Comparison of ENCODE assay signal across 8 cellular contexts in genomic region chr4:151099226-151099975, GRCh38.
DNase-seq lines count a peak whose midpoint lies in the region; ATAC-seq and TF ChIP-seq lines count a peak whose summit lies in the region.

RPS3A (plus strand) TSS chr4:151099628; CDS start chr4:151099653, 25 bp downstream.

- ATAC-seq in GM19043 (IDR thresholded peaks at IDR 0.05; ENCODE audit: low read depth, unreplicated experiment), result peak; percentile 91
- peak; percentile 95 for ATAC-seq in HG03432 (IDR thresholded peaks at IDR 0.05; ENCODE audit: unreplicated experiment)

- H3K4me3 ChIP-seq in choroid plexus epithelial cell (ENCODE audit: low read depth, low read length), result peak within 1 kb of the TSS; percentile 97

- peak; percentile 98 for DNase-seq in Ammon's horn (ENCODE audit: low spot score)
- DNase-seq in NCI-H510A (lab: John Stamatoyannopoulos, UW), result peak; percentile 88
- peak; percentile 92 to 93 for DNase-seq in activated CD4-positive, alpha-beta T cell treated with anti-CD3 and anti-CD28 coated beads for 24 hours (ENCODE audit: low read depth in 2 of 2)
- peak; percentile 99 for DNase-seq in choroid plexus epithelial cell (ENCODE audit: low read depth)
- DNase-seq in kidney tubule cell (ENCODE audit: low spot score), result peak; percentile 98
- DNase-seq in stimulated activated CD4-positive, alpha-beta T cell treated with anti-CD3 and anti-CD28 coated beads, Interleukin-1b, Interleukin-23, amount 100 ng/mL, for 4 hours (ENCODE audit: low read depth in 2 of 2), result peak; percentile 93 to 97

- peak; percentile 81 for TF ChIP-seq CTCF in choroid plexus epithelial cell (conservative IDR thresholded peaks at IDR 0.05; ENCODE audit: low read depth, low read length)

Comparison
In these comparisons a context has a peak if more than half of its experiments do, and no peak if none do; other contexts are left out.
1. Peak in every context shown above with its lines: DNase-seq, ATAC-seq and H3K4me3 ChIP-seq.